8 cellular contexts compared by ENCODE assay signal in genomic region chr11:809287-810039, GRCh38. TPM values are rescaled to one million over a fixed set of nuclear protein-coding genes. Genes with fewer than 3 reads are reported as not detected.
DNase-seq lines count a peak whose midpoint lies in the region; ATAC-seq and TF ChIP-seq lines count a peak whose summit lies in the region.

RPLP2 (plus strand) TSS chr11:809967; CDS start chr11:810235, 268 bp downstream.

- peaks cover 3% of the 10 kb centered on the region for H3K79me2 ChIP-seq in parathyroid adenoma

- WGBS in tibial nerve, 2 donors, result 0% methylated on average over 36 to 48 of the region's 81 CpGs

- DNase-seq in NCI-H1417 (lab: John Stamatoyannopoulos, UW) (peak; percentile 98 to 99 (median 99)), SW 1271 (lab: John Stamatoyannopoulos, UW) (peak; percentile 96 to 97), Right ventricle myocardium superior (peak; percentile 99), tibial nerve (ENCODE audit: low spot score in 2 of 2) (peak; percentile 95 to 97)
- DNase-seq in activated naive CD8-positive, alpha-beta T cell treated with anti-CD3 and anti-CD28 coated beads, Interleukin-2, amount 50 U/mL, for 16 hours (ENCODE audit: low read depth, low spot score), result peak; percentile 94

- H3K27ac ChIP-seq in parathyroid adenoma, result peak within 1 kb of the TSS; percentile 99
- H3K27ac ChIP-seq in tibial nerve, result peak within 1 kb of the TSS; percentile 96 to 98 (median 97)

- H3K27me3 ChIP-seq in parathyroid adenoma (ENCODE audit: control insufficient read depth, insufficient read depth, low read length) (no peaks in the 10 kb centered on the region), tibial nerve (no peaks in the 10 kb centered on the region)

- H3K36me3 ChIP-seq in parathyroid adenoma (ENCODE audit: control insufficient read depth, insufficient read depth, low read length) (no peaks in the 10 kb centered on the region), tibial nerve (peaks cover 0 to 33% (median 7%) of the 10 kb centered on the region in 3 donors)

- no peak for TF ChIP-seq CTCF in parathyroid adenoma (IDR thresholded peaks at IDR 0.05)
- peak in 1 of 5 experiments; percentile 49 for TF ChIP-seq CTCF in tibial nerve (IDR thresholded peaks at IDR 0.05)

- peak within 1 kb of the TSS; percentile 96 for H2AFZ ChIP-seq in parathyroid adenoma

- TF ChIP-seq POLR2A in GM10847 (IDR thresholded peaks at IDR 0.05; ENCODE audit: extremely low read depth, insufficient read length) (peak; percentile 97), tibial nerve (IDR thresholded peaks at IDR 0.05) (peak; percentile 92 to 94)

- peak; percentile 88 to 97 for TF ChIP-seq EP300 in tibial nerve (IDR thresholded peaks at IDR 0.05)

- ATAC-seq in HG02759 (IDR thresholded peaks at IDR 0.05; ENCODE audit: unreplicated experiment) (peak; percentile 78), Right ventricle myocardium superior (ENCODE audit: poor library complexity) (peak; percentile 94)

- H3K4me1 ChIP-seq in parathyroid adenoma (peaks cover 4% of the 10 kb centered on the region), tibial nerve (peaks cover 0 to 49% (median 27%) of the 10 kb centered on the region in 4 donors)

- peak within 1 kb of the TSS; percentile 87 for H3K9ac ChIP-seq in parathyroid adenoma

- peak within 1 kb of the TSS; percentile 92 for H3K4me2 ChIP-seq in parathyroid adenoma (ENCODE audit: low read length)

- H3K4me3 ChIP-seq in parathyroid adenoma (ENCODE audit: low read depth, low read length) (peak within 1 kb of the TSS; percentile 88), tibial nerve (peak within 1 kb of the TSS; percentile 71 to 92 (median 84))

- no peaks in the 10 kb centered on the region for H3K9me3 ChIP-seq in parathyroid adenoma (ENCODE audit: control insufficient read depth, low read length)
- no peaks in the 10 kb centered on the region for H3K9me3 ChIP-seq in tibial nerve

- intact Hi-C loops in Right ventricle myocardium superior (cut with DNase I), result no loop called here

RNA-seq across cellular contexts. Expression of gene RPLP2, which starts in this region (rescaled TPM):
- 982 TPM for total RNA-seq in Right ventricle myocardium superior
- 100 to 1,000 TPM; 404 to 765 (median 584) TPM for total RNA-seq in tibial nerve

Comparison
In these comparisons a context has a peak if more than half of its experiments do, and no peak if none do; other contexts are left out.
1. Peak in every context shown above with its lines: DNase-seq, ATAC-seq, H3K4me3 ChIP-seq and H3K27ac ChIP-seq.